In the genomic region with DNA sequence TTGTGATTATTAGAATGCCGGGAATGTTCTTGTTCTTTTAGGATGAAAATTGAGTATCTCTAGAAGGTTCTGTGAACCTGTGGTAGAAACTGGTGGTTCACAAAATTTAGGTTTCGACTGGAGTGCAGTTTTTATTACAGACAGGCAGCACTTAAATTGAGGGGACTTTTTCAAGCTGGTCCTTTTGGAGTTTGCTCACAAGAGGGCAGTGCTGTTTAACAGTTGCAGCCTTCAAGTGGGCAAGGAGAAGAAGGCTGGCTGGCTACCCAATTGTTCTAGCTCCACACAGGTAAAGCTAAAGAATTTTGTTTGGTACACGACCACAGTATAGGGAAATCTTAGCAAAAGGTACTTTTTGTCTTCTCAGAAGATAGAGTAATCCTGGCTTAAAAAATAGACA, we compare ENCODE assay signal across 9 cellular contexts.
DNase-seq lines count a peak whose midpoint lies in the region; ATAC-seq and TF ChIP-seq lines count a peak whose summit lies in the region.
"Had no signal": no experiment of that assay in that cellular context is flagged by ENCODE, and none has a peak within 500 bp of the region (broad histone marks: within the 10 kb centered on the region; RNA-seq: fewer than 3 reads in every experiment).

No MANE protein-coding gene starts in this region.

- H3K4me3 Mint-ChIP-seq in activated T-helper 2 cell treated with anti-CD3 and anti-CD28 coated beads, Interferon-gamma antibody, Interleukin-2, Interleukin-4, amounts not matched to agents 10 μg/mL and 5 μg/mL and 100 μg/mL, durations not matched to agents 14 hours and 24 hours and 36 hours (ENCODE audit: low read depth) = no peak overlapping the region
- H3K4me3 Mint-ChIP-seq: activated B cell treated with CpG ODN at 0.5 μM for 24 hours had no signal

- TF ChIP-seq CTCF in prostate gland (IDR thresholded peaks at IDR 0.05) = peak; percentile 22 to 63 (median 42)

- no peaks in the 10 kb centered on the region for H3K27me3 ChIP-seq in prostate gland (replicated peaks; ENCODE audit: insufficient read depth)

- H3K4me1 ChIP-seq in prostate gland (replicated peaks) = no peaks in the 10 kb centered on the region

- DNase-seq in Caki2 (ENCODE audit: low read depth) = peak; percentile 49
- peak; percentile 11 for DNase-seq in NCI-H526 treated with DMSO at 0.1 percent for 48 hours (lab: John Stamatoyannopoulos, UW)
- DNase-seq in activated T-helper 2 cell treated with anti-CD3 and anti-CD28 coated beads, Interferon-gamma antibody, Interleukin-2, Interleukin-4, amounts not matched to agents 10 μg/mL and 5 μg/mL and 100 μg/mL, durations not matched to agents 14 hours and 24 hours and 36 hours (ENCODE audit: low spot score) = peak; percentile 16
- DNase-seq in glomerular visceral epithelial cell (ENCODE audit: extremely low spot score) = peak; percentile 55
- DNase-seq in prostate gland (ENCODE audit: low spot score) = peak; percentile 38
- DNase-seq in NCI-H1048 (lab: John Stamatoyannopoulos, UW) = no peak
- DNase-seq: activated B cell treated with CpG ODN at 0.5 μM for 24 hours had no signal

- H3K36me3 Mint-ChIP-seq in activated T-helper 2 cell treated with anti-CD3 and anti-CD28 coated beads, Interferon-gamma antibody, Interleukin-2, Interleukin-4, amounts not matched to agents 10 μg/mL and 5 μg/mL and 100 μg/mL, durations not matched to agents 14 hours and 24 hours and 36 hours (ENCODE audit: low read depth) = no peaks in the 10 kb centered on the region

- ATAC-seq in GM19023 (IDR thresholded peaks at IDR 0.05; ENCODE audit: unreplicated experiment) (peak; percentile 70), HG03378 (IDR thresholded peaks at IDR 0.05; ENCODE audit: unreplicated experiment) (peak; percentile 84)

- no peak overlapping the region for H3K27ac Mint-ChIP-seq in activated T-helper 2 cell treated with anti-CD3 and anti-CD28 coated beads, Interferon-gamma antibody, Interleukin-2, Interleukin-4, amounts not matched to agents 10 μg/mL and 5 μg/mL and 100 μg/mL, durations not matched to agents 14 hours and 24 hours and 36 hours
- H3K27ac Mint-ChIP-seq: activated B cell treated with CpG ODN at 0.5 μM for 24 hours had no signal

- H3K36me3 ChIP-seq in prostate gland = no peaks in the 10 kb centered on the region

- no peak for TF ChIP-seq POLR2A in prostate gland (IDR thresholded peaks at IDR 0.05)

- 16% methylated on average over 3 of the region's 3 CpGs for WGBS in prostate gland

- no peak overlapping the region for H3K4me3 ChIP-seq in prostate gland

- H3K9me3 Mint-ChIP-seq in activated T-helper 2 cell treated with anti-CD3 and anti-CD28 coated beads, Interferon-gamma antibody, Interleukin-2, Interleukin-4, amounts not matched to agents 10 μg/mL and 5 μg/mL and 100 μg/mL, durations not matched to agents 14 hours and 24 hours and 36 hours = no peaks in the 10 kb centered on the region
- H3K9me3 Mint-ChIP-seq: activated B cell treated with CpG ODN at 0.5 μM for 24 hours had no signal

- H3K4me1 Mint-ChIP-seq in activated T-helper 2 cell treated with anti-CD3 and anti-CD28 coated beads, Interferon-gamma antibody, Interleukin-2, Interleukin-4, amounts not matched to agents 10 μg/mL and 5 μg/mL and 100 μg/mL, durations not matched to agents 14 hours and 24 hours and 36 hours (ENCODE audit: low read depth) = no peaks in the 10 kb centered on the region
- H3K4me1 Mint-ChIP-seq: activated B cell treated with CpG ODN at 0.5 μM for 24 hours had no signal

- peaks cover 17% of the 10 kb centered on the region for H3K27me3 Mint-ChIP-seq in activated T-helper 2 cell treated with anti-CD3 and anti-CD28 coated beads, Interferon-gamma antibody, Interleukin-2, Interleukin-4, amounts not matched to agents 10 μg/mL and 5 μg/mL and 100 μg/mL, durations not matched to agents 14 hours and 24 hours and 36 hours (ENCODE audit: low read depth)

- intact Hi-C loops in activated T-helper 2 cell treated with anti-CD3 and anti-CD28 coated beads, Interferon-gamma antibody, Interleukin-2, Interleukin-4, amounts not matched to agents 10 μg/mL and 5 μg/mL and 100 μg/mL, durations not matched to agents 14 hours and 24 hours and 36 hours (cut with micrococcal nuclease) = no loop called here
- intact Hi-C loops in prostate gland (cut with DNase I) = no loop called here

- in situ Hi-C loops in Caki2 (cut with HindIII; ENCODE audit: low pct_unique_long_range_greater_than_20kb, low sequenced_read_pairs) = no loop called here

- H3K9me3 ChIP-seq in prostate gland = no peaks in the 10 kb centered on the region

- H3K27ac ChIP-seq in prostate gland = no peak overlapping the region
